ENCODE assay signal across 25 cellular contexts in genomic region chr16:3142327-3142726, GRCh38. TPM values are rescaled to one million over a fixed set of nuclear protein-coding genes. Genes with fewer than 3 reads are reported as not detected.
"Had no signal": no experiment of that assay in that cellular context is flagged by ENCODE, and none has a peak within 500 bp of the region (broad histone marks: within the 10 kb centered on the region; RNA-seq: fewer than 3 reads in every experiment).

No MANE protein-coding gene starts in this region.

- H3K9me3 Mint-ChIP-seq: activated CD4-positive, alpha-beta T cell treated with anti-CD3 and anti-CD28 coated beads, Interleukin-2, amount 10 ng/mL, durations not matched to agents 24 days and 14 days; activated CD8-positive, alpha-beta T cell treated with anti-CD3 and anti-CD28 coated beads for 36 hours; activated naive CD4-positive, alpha-beta T cell treated with anti-CD3 and anti-CD28 coated beads for 36 hours; activated T-cell treated with anti-CD3 and anti-CD28 coated beads, Interleukin-2, amount 50 U/mL, for 24 hours had no signal

- FAIRE-seq: endometrium, islet of Langerhans, urothelium cell line had no signal

- H3K36me3 ChIP-seq: ovary had no signal

- H3K27me3 ChIP-seq: brain microvascular endothelial cell, gastroesophageal sphincter, hepatocyte, ovary, sigmoid colon, thyroid gland had no signal

- H3K4me3 Mint-ChIP-seq: activated CD4-positive, alpha-beta T cell treated with anti-CD3 and anti-CD28 coated beads, Interleukin-2, amount 10 ng/mL, durations not matched to agents 24 days and 14 days; activated CD8-positive, alpha-beta T cell treated with anti-CD3 and anti-CD28 coated beads for 36 hours; activated naive CD4-positive, alpha-beta T cell treated with anti-CD3 and anti-CD28 coated beads for 36 hours; activated T-cell treated with anti-CD3 and anti-CD28 coated beads, Interleukin-2, amount 50 U/mL, for 24 hours had no signal

- ATAC-seq: activated CD8-positive, alpha-beta T cell treated with anti-CD3 and anti-CD28 coated beads for 36 hours; esophagus mucosa; gastroesophageal sphincter; left lobe of liver had no signal

- H3K4me3 ChIP-seq: coronary artery, gastroesophageal sphincter, hepatocyte, ovary, sigmoid colon, thyroid gland had no signal

- H3K4me1 Mint-ChIP-seq: activated CD4-positive, alpha-beta T cell treated with anti-CD3 and anti-CD28 coated beads, Interleukin-2, amount 10 ng/mL, durations not matched to agents 24 days and 14 days had no signal

- H3K27ac ChIP-seq: brain microvascular endothelial cell, coronary artery, gastroesophageal sphincter, hepatocyte, ovary, sigmoid colon, thyroid gland had no signal

- DNase-seq: activated CD4-positive, alpha-beta T cell treated with anti-CD3 and anti-CD28 coated beads, Interleukin-2, amount 10 ng/mL, durations not matched to agents 24 days and 14 days; activated CD4-positive, CD25-positive, alpha-beta regulatory T cell; activated CD8-positive, alpha-beta T cell treated with anti-CD3 and anti-CD28 coated beads for 36 hours; activated naive CD4-positive, alpha-beta T cell treated with anti-CD3 and anti-CD28 coated beads for 36 hours; activated T-cell treated with anti-CD3 and anti-CD28 coated beads, Interleukin-2, amount 50 U/mL, for 24 hours; brain microvascular endothelial cell; sigmoid colon; stimulated activated CD4-positive, alpha-beta T cell treated with anti-CD3 and anti-CD28 coated beads, Interleukin-1b, Interleukin-23, amount 100 ng/mL, for 48 hours; stimulated activated CD8-positive, alpha-beta memory T cell treated with anti-CD3 and anti-CD28 coated beads, Interleukin-4, amount 100 ng/mL, for 48 hours; stimulated activated naive CD4-positive, alpha-beta T cell treated with Interleukin-2 at 50 U/mL for 16 hours; T-helper 9 cell; thyroid gland had no signal

- H3K4me1 ChIP-seq: thyroid gland had no signal

- H3K27me3 Mint-ChIP-seq: activated CD4-positive, alpha-beta T cell treated with anti-CD3 and anti-CD28 coated beads, Interleukin-2, amount 10 ng/mL, durations not matched to agents 24 days and 14 days; activated CD8-positive, alpha-beta T cell treated with anti-CD3 and anti-CD28 coated beads for 36 hours; activated T-cell treated with anti-CD3 and anti-CD28 coated beads, Interleukin-2, amount 50 U/mL, for 24 hours had no signal

- H3K9me3 ChIP-seq: gastroesophageal sphincter, ovary, sigmoid colon, SK-N-SH, thyroid gland had no signal

- H3K27ac Mint-ChIP-seq: activated CD4-positive, alpha-beta T cell treated with anti-CD3 and anti-CD28 coated beads, Interleukin-2, amount 10 ng/mL, durations not matched to agents 24 days and 14 days; activated CD8-positive, alpha-beta T cell treated with anti-CD3 and anti-CD28 coated beads for 36 hours; activated naive CD4-positive, alpha-beta T cell treated with anti-CD3 and anti-CD28 coated beads for 36 hours; activated T-cell treated with anti-CD3 and anti-CD28 coated beads, Interleukin-2, amount 50 U/mL, for 24 hours had no signal

RNA-seq across cellular contexts. Expression of gene ZNF205, which starts 29.9 kb away (rescaled TPM):
- total RNA-seq: activated CD8-positive, alpha-beta T cell treated with anti-CD3 and anti-CD28 coated beads for 36 hours had no signal

RNA-seq across cellular contexts. Expression of gene ZSCAN10, which starts 43.2 kb away (rescaled TPM):
- total RNA-seq: activated CD4-positive, alpha-beta T cell treated with anti-CD3 and anti-CD28 coated beads, Interleukin-2, amount 10 ng/mL, durations not matched to agents 24 days and 14 days; aorta; esophagus mucosa; hepatocyte; myocyte; sigmoid colon; subcutaneous adipose tissue; thyroid gland had no signal

RNA-seq across cellular contexts. Expression of gene OR1F1, which starts 45.7 kb away (rescaled TPM):
- total RNA-seq: activated CD4-positive, alpha-beta T cell treated with anti-CD3 and anti-CD28 coated beads, Interleukin-2, amount 10 ng/mL, durations not matched to agents 24 days and 14 days; activated CD8-positive, alpha-beta T cell treated with anti-CD3 and anti-CD28 coated beads for 36 hours; activated naive CD4-positive, alpha-beta T cell treated with anti-CD3 and anti-CD28 coated beads for 36 hours; aorta; esophagus mucosa; gastroesophageal sphincter; hepatocyte; left lobe of liver; myocyte; ovary; sigmoid colon; subcutaneous adipose tissue; thyroid gland had no signal
